8 cellular contexts compared by ENCODE assay signal in genomic region chr3:171059978-171060377, GRCh38. TPM values are rescaled to one million over a fixed set of nuclear protein-coding genes. Genes with fewer than 3 reads are reported as not detected.
"Had no signal": no experiment of that assay in that cellular context is flagged by ENCODE, and none has a peak within 500 bp of the region (broad histone marks: within the 10 kb centered on the region; RNA-seq: fewer than 3 reads in every experiment).

No MANE protein-coding gene starts in this region.

- H2AFZ ChIP-seq: GM23338 had no signal

- FAIRE-seq: H1, H54, HTR-8/SVneo had no signal

- H3K4me2 ChIP-seq: GM23338 had no signal

- ATAC-seq: GM23338 had no signal

- DNase-seq: H9, HCEC 1CT, KBM-7 had no signal

- H3K4me3 ChIP-seq: GM23338 had no signal

RNA-seq across cellular contexts. Expression of gene SLC2A2, which starts 33.5 kb away (rescaled TPM):
- total RNA-seq: GM23338, H1, H9 had no signal
- polyA plus RNA-seq: GM23338, H1, IgD-negative memory B cell had no signal
